In the genomic region with DNA sequence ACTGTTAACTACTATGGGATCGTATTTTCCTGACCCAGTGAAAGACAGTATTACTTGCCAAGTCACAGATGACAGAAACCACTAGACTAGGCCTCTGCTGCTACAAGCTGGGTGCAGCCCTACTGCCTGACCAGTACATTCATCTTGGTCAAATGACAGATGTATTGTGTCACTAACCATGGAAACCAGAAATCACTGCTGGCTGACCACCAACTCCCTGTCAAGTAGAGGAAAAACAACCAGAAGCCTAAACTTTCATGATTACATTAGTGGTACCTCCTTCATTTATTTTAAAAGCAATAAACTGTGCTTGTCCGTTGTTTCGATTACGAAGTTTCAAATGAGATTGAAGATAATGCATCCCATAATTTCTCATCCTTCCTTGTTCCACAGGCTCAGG, we compare ENCODE assay signal across 10 cellular contexts.
DNase-seq lines count a peak whose midpoint lies in the region; ATAC-seq and TF ChIP-seq lines count a peak whose summit lies in the region.
"Had no signal": no experiment of that assay in that cellular context is flagged by ENCODE, and none has a peak within 500 bp of the region (broad histone marks: within the 10 kb centered on the region; RNA-seq: fewer than 3 reads in every experiment).

No MANE protein-coding gene starts in this region.

- WGBS in heart right ventricle, 2 donors: 33 to 54% methylated on average over 4 of the region's 4 CpGs

- no peak overlapping the region for H3K4me3 ChIP-seq in adipocyte (ENCODE audit: low read length)
- no peak overlapping the region for H3K4me3 ChIP-seq in heart right ventricle

- DNase-seq in ELR (ENCODE audit: low read depth) (peak; percentile 29), adipocyte (ENCODE audit: low read depth) (peak; percentile 46), heart right ventricle (peak; percentile 24 to 45), pons (ENCODE audit: low spot score) (peak; percentile 78), occipital lobe (lab: John Stamatoyannopoulos, UW) (no peak), OCI-M2 (lab: John Stamatoyannopoulos, UW; ENCODE audit: unreplicated experiment) (no peak), AML-193 (lab: John Stamatoyannopoulos, UW) (no peak)
- DNase-seq: NCI-H1092 had no signal

- peak overlapping the region in 2 of 10 donors; percentile 6 to 49 for H3K27ac ChIP-seq in heart right ventricle
- H3K27ac ChIP-seq: neutrophil had no signal

- H3K36me3 ChIP-seq in adipocyte (ENCODE audit: control insufficient read depth, insufficient read depth, low read length, severe bottlenecking) (no peaks in the 10 kb centered on the region), heart right ventricle (no peaks in the 10 kb centered on the region)
- H3K36me3 ChIP-seq: neutrophil had no signal

- ATAC-seq in heart right ventricle (peak in 7 of 8 donors; percentile 57 to 93 (median 90)), HG02571 (IDR thresholded peaks at IDR 0.05; ENCODE audit: unreplicated experiment) (no peak)

- no peaks in the 10 kb centered on the region for H3K27me3 ChIP-seq in adipocyte (replicated peaks; ENCODE audit: control insufficient read depth, insufficient read depth, low read length)
- no peaks in the 10 kb centered on the region for H3K27me3 ChIP-seq in heart right ventricle
- H3K27me3 ChIP-seq: neutrophil had no signal

- H3K9ac ChIP-seq in adipocyte (ENCODE audit: low read length): no peak overlapping the region

- no peak for TF ChIP-seq CTCF in heart right ventricle (IDR thresholded peaks at IDR 0.05)

- H3K9me3 ChIP-seq in adipocyte (ENCODE audit: control insufficient read depth, low read length): no peaks in the 10 kb centered on the region
- no peaks in the 10 kb centered on the region for H3K9me3 ChIP-seq in heart right ventricle
- H3K9me3 ChIP-seq: neutrophil had no signal

- H3K4me1 ChIP-seq in adipocyte (ENCODE audit: control insufficient read depth, insufficient read depth, low read length) (peaks cover 9% of the 10 kb centered on the region), heart right ventricle (peaks cover 0 to 9% (median 0%) of the 10 kb centered on the region in 9 donors)

- intact Hi-C loops in heart right ventricle (cut with DNase I): loop anchor here in 2 of 10 donors (10.0 kb wide), 2 partner anchors 309 to 619 kb away; a partner anchor contains a TSS

Comparison
In these comparisons a context has a peak if more than half of its experiments do, and no peak if none do; other contexts are left out.
1. DNase-seq: peak in ELR (single experiment), adipocyte (single experiment), heart right ventricle (2 of 2) and pons (single experiment); none in occipital lobe (single experiment), OCI-M2 (single experiment) and AML-193 (0 of 2).